8 cellular contexts compared by ENCODE assay signal in the genomic region with DNA sequence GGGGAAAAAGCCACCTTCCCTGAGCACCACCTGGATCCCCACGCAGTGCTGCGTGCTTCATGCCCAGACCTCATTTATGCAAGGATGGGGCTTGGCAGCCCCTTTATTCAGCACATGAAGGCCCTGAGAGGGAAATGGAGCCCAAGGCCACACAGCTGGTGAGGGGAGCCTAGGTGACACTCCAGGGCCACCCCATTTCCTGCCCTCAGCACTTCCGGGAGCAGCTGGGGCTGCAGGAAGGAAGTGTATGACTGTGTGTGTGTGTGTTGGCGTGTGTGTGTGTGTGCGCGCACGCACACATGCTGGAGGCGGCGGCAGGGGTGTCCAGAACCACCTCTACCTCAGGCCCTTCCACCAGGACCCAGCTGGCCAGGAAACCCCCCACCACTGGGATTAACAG. TPM values are rescaled to one million over a fixed set of nuclear protein-coding genes. Genes with fewer than 3 reads are reported as not detected.
DNase-seq lines count a peak whose midpoint lies in the region; ATAC-seq and TF ChIP-seq lines count a peak whose summit lies in the region.
"Not testable (repeated sequence)": the region's sequence is repeated elsewhere in the genome, so short reads cannot be mapped to it uniquely, and the experiment has no call there.

No MANE protein-coding gene starts in this region.

- POLR2A ChIA-PET in RWPE1 (lab: Yijun Ruan, JAX; ENCODE audit: low non-redundant PET): not testable (repeated sequence)

- peak; percentile 48 for ATAC-seq in GM19455 (IDR thresholded peaks at IDR 0.05; ENCODE audit: unreplicated experiment)
- peak; percentile 25 for ATAC-seq in HG03196 (IDR thresholded peaks at IDR 0.05; ENCODE audit: unreplicated experiment)
- peak; percentile 85 to 92 for ATAC-seq in natural killer cell treated with Interleukin-12 subunit alpha and Interleukin-12 subunit beta and Interleukin-15 and Interleukin-18, amount 100 ng/mL, for 72 hours

- not testable (repeated sequence) for H3K9me3 Mint-ChIP-seq in chondrocyte (ENCODE audit: low read depth); natural killer cell treated with Interleukin-12 subunit alpha and Interleukin-12 subunit beta and Interleukin-15 and Interleukin-18, amount 100 ng/mL, for 72 hours

- not testable (repeated sequence) for H3K4me3 Mint-ChIP-seq in chondrocyte (ENCODE audit: unreplicated experiment)
- peak overlapping the region; percentile 49 for H3K4me3 Mint-ChIP-seq in natural killer cell treated with Interleukin-12 subunit alpha and Interleukin-12 subunit beta and Interleukin-15 and Interleukin-18, amount 100 ng/mL, for 72 hours

- not testable (repeated sequence) for TF ChIP-seq CTCF in RWPE1 (conservative IDR thresholded peaks at IDR 0.05; ENCODE audit: low read depth); chondrocyte (IDR thresholded peaks at IDR 0.05)

- H3K36me3 Mint-ChIP-seq in chondrocyte (ENCODE audit: low read depth); natural killer cell treated with Interleukin-12 subunit alpha and Interleukin-12 subunit beta and Interleukin-15 and Interleukin-18, amount 100 ng/mL, for 72 hours: not testable (repeated sequence)

- H3K4me1 Mint-ChIP-seq in chondrocyte (ENCODE audit: low read depth): peaks cover 38% of the 10 kb centered on the region
- H3K4me1 Mint-ChIP-seq in natural killer cell treated with Interleukin-12 subunit alpha and Interleukin-12 subunit beta and Interleukin-15 and Interleukin-18, amount 100 ng/mL, for 72 hours (ENCODE audit: low read depth in 2 of 2): peaks cover 9 to 18% of the 10 kb centered on the region in 2 donors

- not testable (repeated sequence) for H3K27me3 Mint-ChIP-seq in chondrocyte (ENCODE audit: low read depth); natural killer cell treated with Interleukin-12 subunit alpha and Interleukin-12 subunit beta and Interleukin-15 and Interleukin-18, amount 100 ng/mL, for 72 hours

- H3K27ac ChIP-seq in RWPE1: peak overlapping the region; percentile 59

- CTCF ChIA-PET in RWPE1 (lab: Yijun Ruan, JAX): not testable (repeated sequence)

- not testable (repeated sequence) for H3K27ac Mint-ChIP-seq in chondrocyte (ENCODE audit: unreplicated experiment)
- H3K27ac Mint-ChIP-seq in natural killer cell treated with Interleukin-12 subunit alpha and Interleukin-12 subunit beta and Interleukin-15 and Interleukin-18, amount 100 ng/mL, for 72 hours: peak overlapping the region; percentile 84 to 95

- DNase-seq in GDM1 (lab: John Stamatoyannopoulos, UW) (peak; percentile 65), chondrocyte (ENCODE audit: low spot score) (peak; percentile 60)
- not testable (repeated sequence) for DNase-seq in RWPE1 (ENCODE audit: low spot score)
- DNase-seq in activated CD8-positive, alpha-beta memory T cell treated with anti-CD3 and anti-CD28 coated beads, Interleukin-2, amount 50 U/mL, for 4 hours: peak; percentile 70
- DNase-seq in natural killer cell treated with Interleukin-12 subunit alpha and Interleukin-12 subunit beta and Interleukin-15 and Interleukin-18, amount 100 ng/mL, for 72 hours (ENCODE audit: low spot score): peak; percentile 88
- peak; percentile 55 to 59 for DNase-seq in stimulated activated CD8-positive, alpha-beta memory T cell treated with anti-CD3 and anti-CD28 coated beads, Interleukin-2, amount 100 ng/mL, for 48 hours (ENCODE audit: low read depth in 2 of 2)

RNA-seq across cellular contexts. Expression of gene ADAMTS7, which starts 49.8 kb away (rescaled TPM):
- 111 to 144 TPM (median 113 TPM) in 3 replicates for total RNA-seq in chondrocyte
- total RNA-seq in natural killer cell treated with Interleukin-12 subunit alpha and Interleukin-12 subunit beta and Interleukin-15 and Interleukin-18, amount 100 ng/mL, for 72 hours: under 1 TPM; 0.19 to 0.20 TPM

Comparison
In these comparisons a context has a peak if more than half of its experiments do, and no peak if none do; other contexts are left out.
1. ATAC-seq: peak in every context shown above with its lines; median percentile 88 in natural killer cell treated with Interleukin-12 subunit alpha and Interleukin-12 subunit beta and Interleukin-15 and Interleukin-18, amount 100 ng/mL, for 72 hours; 48 in GM19455; 25 in HG03196.
2. RNA of gene ADAMTS7, which starts 49.8 kb away (total RNA-seq): 111 to 144 TPM in chondrocyte; 0.19 to 0.20 TPM in natural killer cell treated with Interleukin-12 subunit alpha and Interleukin-12 subunit beta and Interleukin-15 and Interleukin-18, amount 100 ng/mL, for 72 hours; every median in the first group is over 10 times any median in the second.